In the genomic region with DNA sequence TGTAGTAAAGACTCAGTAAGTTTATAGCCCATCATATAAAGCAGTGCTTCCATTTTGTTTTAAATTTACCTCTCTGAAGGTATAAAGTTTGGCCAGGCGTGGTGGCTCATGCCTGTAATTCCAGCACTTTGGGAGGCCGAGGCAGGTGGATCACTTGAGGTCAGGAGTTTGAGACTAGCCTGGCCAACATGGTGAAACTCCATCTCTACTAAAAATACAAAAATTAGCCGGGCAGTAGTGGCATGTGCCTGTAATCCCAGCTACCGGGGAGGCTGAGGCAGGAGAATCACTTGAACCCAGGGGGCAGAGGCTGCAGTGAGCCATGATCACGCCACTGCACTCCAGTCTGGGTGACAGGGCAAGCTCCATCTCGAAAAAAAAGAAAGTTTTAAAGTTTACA, we compare ENCODE assay signal across 7 cellular contexts.
DNase-seq lines count a peak whose midpoint lies in the region; ATAC-seq and TF ChIP-seq lines count a peak whose summit lies in the region.
"Not testable (repeated sequence)": the region's sequence is repeated elsewhere in the genome, so short reads cannot be mapped to it uniquely, and the experiment has no call there.

No MANE protein-coding gene starts in this region.

- H3K4me2 ChIP-seq in HCT116 (ENCODE audit: low read length), result 0 out of 2 replicates have a peak overlapping the region, but pooled peaks have one; percentile 0

- H3K4me3 ChIP-seq in HCT116 (replicated peaks in 1 of 2; ENCODE audit: low read depth in 1 of 2, low read length in 2 of 2); breast epithelium; liver (ENCODE audit: low read depth in 1 of 3, low read length in 3 of 3); stomach: not testable (repeated sequence)

- TF ChIP-seq RAD21 in HCT116 (IDR thresholded peaks at IDR 0.05; ENCODE audit: low read depth); liver (IDR thresholded peaks at IDR 0.05): not testable (repeated sequence)

- CTCF ChIA-PET in HCT116 (lab: Charles Lee), result not testable (repeated sequence)

- H3K27ac ChIP-seq in HCT116 (ENCODE audit: low read depth, low read length), result not testable (repeated sequence)
- H3K27ac ChIP-seq in breast epithelium (peak overlapping the region; percentile 45 to 71), liver (ENCODE audit: low read depth in 1 of 2, low read length in 2 of 2) (peak overlapping the region; percentile 12 to 33), stomach (peak overlapping the region in 4 of 5 donors; percentile 26 to 96 (median 76))

- H3K4me3 Mint-ChIP-seq in T-helper 17 cell; osteocyte (ENCODE audit: unreplicated experiment): not testable (repeated sequence)
- peak overlapping the region; percentile 86 for H3K4me3 Mint-ChIP-seq in activated T-helper 17 cell treated with anti-CD3 and anti-CD28 coated beads, Interleukin-2, amount 50 U/mL, for 72 hours

- peaks cover 19% of the 10 kb centered on the region for H3K79me2 ChIP-seq in HCT116 (ENCODE audit: insufficient read depth, low read length)

- not testable (repeated sequence) for BruUV-seq in HCT116 (replicated peaks; lab: Mats Ljungman, UMichigan)

- not testable (repeated sequence) for H3K27me3 Mint-ChIP-seq in T-helper 17 cell; activated T-helper 17 cell treated with anti-CD3 and anti-CD28 coated beads, Interleukin-2, amount 50 U/mL, for 72 hours; osteocyte (ENCODE audit: unreplicated experiment)

- not testable (repeated sequence) for TF ChIP-seq EP300 in stomach (IDR thresholded peaks at IDR 0.05)

- not testable (repeated sequence) for H2AFZ ChIP-seq in HCT116 (ENCODE audit: low read depth, low read length, poor library complexity, severe bottlenecking)

- peaks cover 12% of the 10 kb centered on the region for H3K4me1 Mint-ChIP-seq in T-helper 17 cell
- H3K4me1 Mint-ChIP-seq in activated T-helper 17 cell treated with anti-CD3 and anti-CD28 coated beads, Interleukin-2, amount 50 U/mL, for 72 hours, result not testable (repeated sequence)
- peaks cover 50% of the 10 kb centered on the region for H3K4me1 Mint-ChIP-seq in osteocyte (ENCODE audit: unreplicated experiment)

- not testable (repeated sequence) for H3K36me3 ChIP-seq in HCT116 (ENCODE audit: control insufficient read depth in 1 of 2, insufficient read depth in 2 of 2, low read length in 2 of 2); breast epithelium; liver (ENCODE audit: control insufficient read depth in 4 of 4, insufficient read depth in 3 of 4, low read depth in 1 of 4, low read length in 3 of 4)
- H3K36me3 ChIP-seq in stomach, result peaks cover 0 to 11% (median 4%) of the 10 kb centered on the region in 4 donors

- H3K4me1 ChIP-seq in HCT116 (ENCODE audit: control insufficient read depth in 1 of 2, insufficient read depth in 2 of 2, low read length in 2 of 2) (peaks cover 68 to 75% of the 10 kb centered on the region in 2 experiments), breast epithelium (peaks cover 3 to 15% of the 10 kb centered on the region in 2 donors), stomach (peaks cover 17 to 49% (median 27%) of the 10 kb centered on the region in 4 donors)
- not testable (repeated sequence) for H3K4me1 ChIP-seq in liver (ENCODE audit: control insufficient read depth in 4 of 4, insufficient read depth in 4 of 4, low read length in 3 of 4)

- not testable (repeated sequence) for H3K9me2 ChIP-seq in HCT116 (ENCODE audit: insufficient read depth)

- H3K27ac Mint-ChIP-seq in T-helper 17 cell (peak overlapping the region; percentile 100), osteocyte (ENCODE audit: unreplicated experiment) (peak overlapping the region; percentile 91)
- peak overlapping the region; percentile 99 for H3K27ac Mint-ChIP-seq in activated T-helper 17 cell treated with anti-CD3 and anti-CD28 coated beads, Interleukin-2, amount 50 U/mL, for 72 hours

- not testable (repeated sequence) for DNase-seq in HCT116 (ENCODE audit: low read depth, low spot score); T-helper 17 cell; breast epithelium (ENCODE audit: low spot score in 2 of 2); osteocyte (ENCODE audit: extremely low spot score, unreplicated experiment); stomach

- RAD21 ChIA-PET in HCT116 (lab: Charles Lee; ENCODE audit: low non-redundant PET in 1 of 2, low total read pairs in 2 of 2, uncharacterized antibody in 2 of 2, unreplicated experiment in 2 of 2), result not testable (repeated sequence)

- intact Hi-C loops in HCT116 (cut with micrococcal nuclease); breast epithelium (cut with DNase I; ENCODE audit: low total_unique reads); stomach (cut with DNase I; ENCODE audit: low total_unique reads): not testable (repeated sequence)

- TF ChIP-seq CTCF in HCT116 (IDR thresholded peaks at IDR 0.05 in 2 of 3, conservative IDR thresholded peaks at IDR 0.05 in 1 of 3; ENCODE audit: borderline replicate concordance in 1 of 3, insufficient read depth in 1 of 3, low read depth in 2 of 3, low read length in 2 of 3); breast epithelium (IDR thresholded peaks at IDR 0.05); liver (IDR thresholded peaks at IDR 0.05; ENCODE audit: low read depth, low read length, missing input control); osteocyte (IDR thresholded peaks at IDR 0.05); stomach (IDR thresholded peaks at IDR 0.05): not testable (repeated sequence)

- not testable (repeated sequence) for H3K9me3 ChIP-seq in HCT116 (ENCODE audit: control insufficient read depth in 1 of 2, insufficient read depth in 1 of 2, low read depth in 1 of 2, low read length in 2 of 2); T-helper 17 cell (ENCODE audit: control insufficient read depth, low read length, poor library complexity, severe bottlenecking); breast epithelium; liver (ENCODE audit: control insufficient read depth in 4 of 4, low read length in 3 of 4); stomach

- WGBS in liver, result 97% methylated on average over 6 of the region's 6 CpGs
- WGBS in stomach, 5 donors, result 87 to 98% (median 95%) methylated on average over 6 of the region's 6 CpGs

- not testable (repeated sequence) for H3K9me3 Mint-ChIP-seq in activated T-helper 17 cell treated with anti-CD3 and anti-CD28 coated beads, Interleukin-2, amount 50 U/mL, for 72 hours; osteocyte (ENCODE audit: unreplicated experiment)

- TF ChIP-seq POLR2A in HCT116 (IDR thresholded peaks at IDR 0.05; ENCODE audit: borderline replicate concordance, extremely low read depth, insufficient read depth, insufficient read length); breast epithelium (IDR thresholded peaks at IDR 0.05); stomach (IDR thresholded peaks at IDR 0.05): not testable (repeated sequence)

- not testable (repeated sequence) for H3K27me3 ChIP-seq in HCT116 (ENCODE audit: insufficient read depth, low read length); breast epithelium; liver (ENCODE audit: control insufficient read depth in 4 of 4, insufficient read depth in 4 of 4, low read length in 3 of 4); stomach

- not testable (repeated sequence) for ATAC-seq in HCT116; T-helper 17 cell; activated T-helper 17 cell treated with anti-CD3 and anti-CD28 coated beads, Interleukin-2, amount 50 U/mL, for 72 hours (replicated peaks)

- H3K36me3 Mint-ChIP-seq in T-helper 17 cell (ENCODE audit: low read depth); osteocyte (ENCODE audit: unreplicated experiment): not testable (repeated sequence)
- H3K36me3 Mint-ChIP-seq in activated T-helper 17 cell treated with anti-CD3 and anti-CD28 coated beads, Interleukin-2, amount 50 U/mL, for 72 hours (ENCODE audit: low read depth), result peaks cover 76% of the 10 kb centered on the region

- POLR2A ChIA-PET in HCT116 (lab: Charles Lee), result interaction anchor here (1.3 to 1.5 kb wide), 2 partner anchors 40 to 47 kb away, joined by 4 to 6 read pairs; no protein-coding TSS in a partner anchor

- H3K9ac ChIP-seq in HCT116 (ENCODE audit: low read length); liver (ENCODE audit: low read depth in 1 of 2, low read length in 2 of 2): not testable (repeated sequence)

- H4K20me1 ChIP-seq in HCT116 (ENCODE audit: insufficient read depth), result not testable (repeated sequence)
